Comparison of ENCODE assay signal across 1 cellular context in the genomic region with DNA sequence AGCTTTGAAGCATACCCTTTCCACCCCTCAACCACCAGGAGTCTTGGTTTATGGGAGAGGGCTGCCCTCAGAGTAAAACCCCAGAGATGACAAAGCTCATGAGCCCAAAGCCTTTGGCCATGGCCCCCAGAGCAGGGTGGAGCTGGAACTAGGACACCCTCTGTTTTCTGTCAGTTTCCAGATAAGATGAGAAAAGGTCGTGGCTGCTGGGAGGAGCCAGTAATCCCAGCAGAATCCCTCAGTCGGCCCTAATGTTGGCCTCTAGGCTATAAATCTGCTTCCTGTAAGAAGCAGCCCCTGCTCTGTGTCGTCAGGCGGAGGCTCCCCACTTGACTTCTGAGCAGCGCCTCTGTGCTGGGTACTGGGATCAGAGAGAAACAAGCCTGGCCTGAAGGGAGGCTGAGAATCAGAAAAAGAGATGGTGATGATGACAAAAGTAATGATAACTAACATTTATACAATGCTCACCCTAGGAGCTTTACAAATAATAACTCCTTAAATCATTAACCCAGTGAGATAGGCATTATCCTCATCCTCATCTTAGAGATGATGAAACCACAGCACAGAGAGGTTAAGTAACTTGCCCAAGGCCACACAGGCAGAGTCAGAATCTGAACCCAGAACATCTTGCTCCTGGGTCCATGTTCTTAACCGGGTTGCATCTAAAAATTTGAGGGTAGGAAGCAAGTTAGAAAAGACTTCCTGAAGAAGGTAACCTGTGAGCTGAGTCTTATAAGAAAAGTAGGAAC.
TF ChIP-seq lines count a peak whose summit lies in the region.

No MANE protein-coding gene starts in this region.

TF ChIP-seq in H1, 55 proteins besides CTCF, POLR2A, EP300 and RAD21 (continued from another document):
- peak; percentile 61; the same call in 1 of the 2 replicates for TF ChIP-seq KDM1A (IDR thresholded peaks at IDR 0.05; ENCODE audit: borderline replicate concordance, low read length)
- TF ChIP-seq MAFK (IDR thresholded peaks at IDR 0.05; ENCODE audit: low read depth, low read length), result no peak
- TF ChIP-seq, protein P1, sequence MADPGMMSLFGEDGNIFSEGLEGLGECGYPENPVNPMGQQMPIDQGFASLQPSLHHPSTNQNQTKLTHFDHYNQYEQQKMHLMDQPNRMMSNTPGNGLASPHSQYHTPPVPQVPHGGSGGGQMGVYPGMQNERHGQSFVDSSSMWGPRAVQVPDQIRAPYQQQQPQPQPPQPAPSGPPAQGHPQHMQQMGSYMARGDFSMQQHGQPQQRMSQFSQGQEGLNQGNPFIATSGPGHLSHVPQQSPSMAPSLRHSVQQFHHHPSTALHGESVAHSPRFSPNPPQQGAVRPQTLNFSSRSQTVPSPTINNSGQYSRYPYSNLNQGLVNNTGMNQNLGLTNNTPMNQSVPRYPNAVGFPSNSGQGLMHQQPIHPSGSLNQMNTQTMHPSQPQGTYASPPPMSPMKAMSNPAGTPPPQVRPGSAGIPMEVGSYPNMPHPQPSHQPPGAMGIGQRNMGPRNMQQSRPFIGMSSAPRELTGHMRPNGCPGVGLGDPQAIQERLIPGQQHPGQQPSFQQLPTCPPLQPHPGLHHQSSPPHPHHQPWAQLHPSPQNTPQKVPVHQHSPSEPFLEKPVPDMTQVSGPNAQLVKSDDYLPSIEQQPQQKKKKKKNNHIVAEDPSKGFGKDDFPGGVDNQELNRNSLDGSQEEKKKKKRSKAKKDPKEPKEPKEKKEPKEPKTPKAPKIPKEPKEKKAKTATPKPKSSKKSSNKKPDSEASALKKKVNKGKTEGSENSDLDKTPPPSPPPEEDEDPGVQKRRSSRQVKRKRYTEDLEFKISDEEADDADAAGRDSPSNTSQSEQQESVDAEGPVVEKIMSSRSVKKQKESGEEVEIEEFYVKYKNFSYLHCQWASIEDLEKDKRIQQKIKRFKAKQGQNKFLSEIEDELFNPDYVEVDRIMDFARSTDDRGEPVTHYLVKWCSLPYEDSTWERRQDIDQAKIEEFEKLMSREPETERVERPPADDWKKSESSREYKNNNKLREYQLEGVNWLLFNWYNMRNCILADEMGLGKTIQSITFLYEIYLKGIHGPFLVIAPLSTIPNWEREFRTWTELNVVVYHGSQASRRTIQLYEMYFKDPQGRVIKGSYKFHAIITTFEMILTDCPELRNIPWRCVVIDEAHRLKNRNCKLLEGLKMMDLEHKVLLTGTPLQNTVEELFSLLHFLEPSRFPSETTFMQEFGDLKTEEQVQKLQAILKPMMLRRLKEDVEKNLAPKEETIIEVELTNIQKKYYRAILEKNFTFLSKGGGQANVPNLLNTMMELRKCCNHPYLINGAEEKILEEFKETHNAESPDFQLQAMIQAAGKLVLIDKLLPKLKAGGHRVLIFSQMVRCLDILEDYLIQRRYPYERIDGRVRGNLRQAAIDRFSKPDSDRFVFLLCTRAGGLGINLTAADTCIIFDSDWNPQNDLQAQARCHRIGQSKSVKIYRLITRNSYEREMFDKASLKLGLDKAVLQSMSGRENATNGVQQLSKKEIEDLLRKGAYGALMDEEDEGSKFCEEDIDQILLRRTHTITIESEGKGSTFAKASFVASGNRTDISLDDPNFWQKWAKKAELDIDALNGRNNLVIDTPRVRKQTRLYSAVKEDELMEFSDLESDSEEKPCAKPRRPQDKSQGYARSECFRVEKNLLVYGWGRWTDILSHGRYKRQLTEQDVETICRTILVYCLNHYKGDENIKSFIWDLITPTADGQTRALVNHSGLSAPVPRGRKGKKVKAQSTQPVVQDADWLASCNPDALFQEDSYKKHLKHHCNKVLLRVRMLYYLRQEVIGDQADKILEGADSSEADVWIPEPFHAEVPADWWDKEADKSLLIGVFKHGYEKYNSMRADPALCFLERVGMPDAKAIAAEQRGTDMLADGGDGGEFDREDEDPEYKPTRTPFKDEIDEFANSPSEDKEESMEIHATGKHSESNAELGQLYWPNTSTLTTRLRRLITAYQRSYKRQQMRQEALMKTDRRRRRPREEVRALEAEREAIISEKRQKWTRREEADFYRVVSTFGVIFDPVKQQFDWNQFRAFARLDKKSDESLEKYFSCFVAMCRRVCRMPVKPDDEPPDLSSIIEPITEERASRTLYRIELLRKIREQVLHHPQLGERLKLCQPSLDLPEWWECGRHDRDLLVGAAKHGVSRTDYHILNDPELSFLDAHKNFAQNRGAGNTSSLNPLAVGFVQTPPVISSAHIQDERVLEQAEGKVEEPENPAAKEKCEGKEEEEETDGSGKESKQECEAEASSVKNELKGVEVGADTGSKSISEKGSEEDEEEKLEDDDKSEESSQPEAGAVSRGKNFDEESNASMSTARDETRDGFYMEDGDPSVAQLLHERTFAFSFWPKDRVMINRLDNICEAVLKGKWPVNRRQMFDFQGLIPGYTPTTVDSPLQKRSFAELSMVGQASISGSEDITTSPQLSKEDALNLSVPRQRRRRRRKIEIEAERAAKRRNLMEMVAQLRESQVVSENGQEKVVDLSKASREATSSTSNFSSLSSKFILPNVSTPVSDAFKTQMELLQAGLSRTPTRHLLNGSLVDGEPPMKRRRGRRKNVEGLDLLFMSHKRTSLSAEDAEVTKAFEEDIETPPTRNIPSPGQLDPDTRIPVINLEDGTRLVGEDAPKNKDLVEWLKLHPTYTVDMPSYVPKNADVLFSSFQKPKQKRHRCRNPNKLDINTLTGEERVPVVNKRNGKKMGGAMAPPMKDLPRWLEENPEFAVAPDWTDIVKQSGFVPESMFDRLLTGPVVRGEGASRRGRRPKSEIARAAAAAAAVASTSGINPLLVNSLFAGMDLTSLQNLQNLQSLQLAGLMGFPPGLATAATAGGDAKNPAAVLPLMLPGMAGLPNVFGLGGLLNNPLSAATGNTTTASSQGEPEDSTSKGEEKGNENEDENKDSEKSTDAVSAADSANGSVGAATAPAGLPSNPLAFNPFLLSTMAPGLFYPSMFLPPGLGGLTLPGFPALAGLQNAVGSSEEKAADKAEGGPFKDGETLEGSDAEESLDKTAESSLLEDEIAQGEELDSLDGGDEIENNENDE (IDR thresholded peaks at IDR 0.05; ENCODE audit: insufficient replicate concordance, low read length), result no peak
